Comparison of ENCODE assay signal across 1 cellular context in the genomic region with DNA sequence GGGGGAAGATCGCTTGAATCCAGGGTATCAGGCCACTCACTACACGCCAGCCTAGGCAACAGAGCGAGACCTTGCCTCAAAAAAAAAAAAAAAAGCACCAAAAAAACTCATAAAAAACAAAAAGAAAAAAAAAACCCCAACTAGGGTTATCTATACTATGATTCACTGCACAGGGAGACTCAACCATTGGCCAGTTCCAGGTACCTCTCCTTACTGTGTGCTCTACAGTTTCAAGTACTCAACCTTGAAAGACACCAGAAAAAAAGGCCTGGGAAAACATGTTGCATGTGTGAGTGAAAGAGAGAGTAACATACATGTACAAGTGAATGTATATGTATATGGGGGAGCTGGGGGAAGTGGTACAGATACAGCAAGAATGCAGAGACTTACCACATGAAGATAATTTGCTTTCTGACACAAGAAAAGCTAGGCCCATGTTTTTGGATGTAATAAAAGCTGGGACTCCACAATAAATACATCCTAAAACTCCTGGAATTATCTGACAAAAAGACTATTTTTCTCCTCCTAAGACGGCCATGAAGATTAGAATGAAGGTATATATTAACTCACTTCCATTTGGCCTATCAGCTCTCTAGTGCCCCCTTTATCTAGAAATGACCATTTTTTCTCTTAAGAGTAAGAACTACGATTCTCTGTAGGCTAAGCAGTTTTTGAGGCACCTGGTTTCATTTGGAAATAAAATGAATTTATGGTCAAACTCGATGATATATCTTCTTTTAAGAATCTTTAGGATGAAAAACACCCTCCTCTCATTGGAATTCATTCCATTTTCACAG.
TF ChIP-seq lines count a peak whose summit lies in the region.

No MANE protein-coding gene starts in this region.

TF ChIP-seq in HCT116, 20 proteins besides CTCF, POLR2A, EP300 and RAD21 (continued from another document):
- TF ChIP-seq, protein P1, sequence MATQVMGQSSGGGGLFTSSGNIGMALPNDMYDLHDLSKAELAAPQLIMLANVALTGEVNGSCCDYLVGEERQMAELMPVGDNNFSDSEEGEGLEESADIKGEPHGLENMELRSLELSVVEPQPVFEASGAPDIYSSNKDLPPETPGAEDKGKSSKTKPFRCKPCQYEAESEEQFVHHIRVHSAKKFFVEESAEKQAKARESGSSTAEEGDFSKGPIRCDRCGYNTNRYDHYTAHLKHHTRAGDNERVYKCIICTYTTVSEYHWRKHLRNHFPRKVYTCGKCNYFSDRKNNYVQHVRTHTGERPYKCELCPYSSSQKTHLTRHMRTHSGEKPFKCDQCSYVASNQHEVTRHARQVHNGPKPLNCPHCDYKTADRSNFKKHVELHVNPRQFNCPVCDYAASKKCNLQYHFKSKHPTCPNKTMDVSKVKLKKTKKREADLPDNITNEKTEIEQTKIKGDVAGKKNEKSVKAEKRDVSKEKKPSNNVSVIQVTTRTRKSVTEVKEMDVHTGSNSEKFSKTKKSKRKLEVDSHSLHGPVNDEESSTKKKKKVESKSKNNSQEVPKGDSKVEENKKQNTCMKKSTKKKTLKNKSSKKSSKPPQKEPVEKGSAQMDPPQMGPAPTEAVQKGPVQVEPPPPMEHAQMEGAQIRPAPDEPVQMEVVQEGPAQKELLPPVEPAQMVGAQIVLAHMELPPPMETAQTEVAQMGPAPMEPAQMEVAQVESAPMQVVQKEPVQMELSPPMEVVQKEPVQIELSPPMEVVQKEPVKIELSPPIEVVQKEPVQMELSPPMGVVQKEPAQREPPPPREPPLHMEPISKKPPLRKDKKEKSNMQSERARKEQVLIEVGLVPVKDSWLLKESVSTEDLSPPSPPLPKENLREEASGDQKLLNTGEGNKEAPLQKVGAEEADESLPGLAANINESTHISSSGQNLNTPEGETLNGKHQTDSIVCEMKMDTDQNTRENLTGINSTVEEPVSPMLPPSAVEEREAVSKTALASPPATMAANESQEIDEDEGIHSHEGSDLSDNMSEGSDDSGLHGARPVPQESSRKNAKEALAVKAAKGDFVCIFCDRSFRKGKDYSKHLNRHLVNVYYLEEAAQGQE (IDR thresholded peaks at IDR 0.05; ENCODE audit: low read depth), result no peak
- TF ChIP-seq ZFX (IDR thresholded peaks at IDR 0.05) (no peak), SP1 (IDR thresholded peaks at IDR 0.05; ENCODE audit: low read depth) (no peak), JUND (IDR thresholded peaks at IDR 0.05) (no peak), FOSL1 (IDR thresholded peaks at IDR 0.05; ENCODE audit: low read depth) (no peak), POLR2AphosphoS5 (IDR thresholded peaks at IDR 0.05; ENCODE audit: low read depth, low read length) (no peak), ELF1 (IDR thresholded peaks at IDR 0.05; ENCODE audit: borderline replicate concordance, low read depth) (no peak), CBX3 (IDR thresholded peaks at IDR 0.05; ENCODE audit: low read depth) (no peak), SRF (IDR thresholded peaks at IDR 0.05; ENCODE audit: low read depth) (no peak), CEBPB (IDR thresholded peaks at IDR 0.05; ENCODE audit: low read depth) (no peak), EGR1 (IDR thresholded peaks at IDR 0.05; ENCODE audit: low read depth) (no peak)
- TF ChIP-seq, protein P2, sequence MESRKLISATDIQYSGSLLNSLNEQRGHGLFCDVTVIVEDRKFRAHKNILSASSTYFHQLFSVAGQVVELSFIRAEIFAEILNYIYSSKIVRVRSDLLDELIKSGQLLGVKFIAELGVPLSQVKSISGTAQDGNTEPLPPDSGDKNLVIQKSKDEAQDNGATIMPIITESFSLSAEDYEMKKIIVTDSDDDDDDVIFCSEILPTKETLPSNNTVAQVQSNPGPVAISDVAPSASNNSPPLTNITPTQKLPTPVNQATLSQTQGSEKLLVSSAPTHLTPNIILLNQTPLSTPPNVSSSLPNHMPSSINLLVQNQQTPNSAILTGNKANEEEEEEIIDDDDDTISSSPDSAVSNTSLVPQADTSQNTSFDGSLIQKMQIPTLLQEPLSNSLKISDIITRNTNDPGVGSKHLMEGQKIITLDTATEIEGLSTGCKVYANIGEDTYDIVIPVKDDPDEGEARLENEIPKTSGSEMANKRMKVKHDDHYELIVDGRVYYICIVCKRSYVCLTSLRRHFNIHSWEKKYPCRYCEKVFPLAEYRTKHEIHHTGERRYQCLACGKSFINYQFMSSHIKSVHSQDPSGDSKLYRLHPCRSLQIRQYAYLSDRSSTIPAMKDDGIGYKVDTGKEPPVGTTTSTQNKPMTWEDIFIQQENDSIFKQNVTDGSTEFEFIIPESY (IDR thresholded peaks at IDR 0.05; ENCODE audit: extremely low read depth, insufficient replicate concordance, low read length), result no peak
TF ChIP-seq in HCT116: peak in this region for 0.
